In the genomic region with DNA sequence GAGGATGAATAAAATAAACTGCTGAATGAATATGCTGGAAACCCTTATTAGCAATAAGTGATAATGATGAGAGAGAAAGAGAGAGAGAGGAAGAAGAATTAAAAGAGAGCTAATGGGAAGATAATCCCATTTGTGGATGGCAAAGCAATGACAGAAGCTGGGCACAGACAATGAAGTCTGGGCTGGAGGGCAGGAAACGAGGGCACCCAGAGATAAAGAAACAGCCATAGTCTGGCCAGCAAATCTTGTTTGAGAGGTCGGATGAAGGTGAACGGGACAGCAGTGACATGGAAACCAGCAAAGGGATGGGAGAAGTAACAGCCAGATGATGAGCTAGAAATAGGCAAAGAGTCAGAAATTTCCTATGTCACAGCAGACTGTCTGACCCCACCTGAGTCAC, we compare ENCODE assay signal across 6 cellular contexts.
"Had no signal": no experiment of that assay in that cellular context is flagged by ENCODE, and none has a peak within 500 bp of the region (broad histone marks: within the 10 kb centered on the region; RNA-seq: fewer than 3 reads in every experiment).

No MANE protein-coding gene starts in this region.

- H3K36me3 Mint-ChIP-seq: IgD-negative memory B cell had no signal

- H3K4me3 ChIP-seq: GM23248, HAP-1 had no signal

- H3K4me3 Mint-ChIP-seq: HFFc6, IgD-negative memory B cell had no signal

- H3K4me1 Mint-ChIP-seq: IgD-negative memory B cell had no signal

- DNase-seq: GM23248, GOT3, H7, HFFc6 had no signal

- H3K27ac Mint-ChIP-seq: HFFc6, IgD-negative memory B cell had no signal
